8 cellular contexts compared by ENCODE assay signal in genomic region chr2:101205521-101205998, GRCh38. TPM values are rescaled to one million over a fixed set of nuclear protein-coding genes. Genes with fewer than 3 reads are reported as not detected.
A peak's percentile ranks its signal among the peaks of the same experiment; 100 is the strongest.
DNase-seq lines count a peak whose midpoint lies in the region; ATAC-seq and TF ChIP-seq lines count a peak whose summit lies in the region.

No MANE protein-coding gene starts in this region.

- H3K4me1 Mint-ChIP-seq in naive thymus-derived CD4-positive, alpha-beta T cell, result peaks cover 4 to 14% (median 12%) of the 10 kb centered on the region in 7 donors

- H3K9me3 Mint-ChIP-seq in naive thymus-derived CD4-positive, alpha-beta T cell, result peaks cover 0 to 10% (median 4%) of the 10 kb centered on the region in 11 donors

- intact Hi-C loops in esophagus squamous epithelium (cut with DNase I), result loop anchor here (10.0 kb wide), 2 partner anchors 51 to 171 kb away; partner anchors contain the start of gene TBC1D8
- intact Hi-C loops in naive thymus-derived CD4-positive, alpha-beta T cell (cut with micrococcal nuclease), result loop anchor here (1.0 to 5.0 kb wide), 6 partner anchors 47 to 598 kb away; partner anchors contain the start of gene CNOT11 (in 1 of the 2)
- intact Hi-C loops in tibial artery (cut with DNase I; ENCODE audit: low total_unique reads), result no loop called here

- H3K27me3 ChIP-seq in NT2/D1 (ENCODE audit: insufficient read depth, insufficient read length) (no peaks in the 10 kb centered on the region), esophagus squamous epithelium (no peaks in the 10 kb centered on the region), tibial artery (no peaks in the 10 kb centered on the region)
- no peaks in the 10 kb centered on the region for H3K27me3 ChIP-seq in naive thymus-derived CD4-positive, alpha-beta T cell (ENCODE audit: control insufficient read depth in 2 of 2, insufficient read depth in 2 of 2, low read length in 2 of 2)

- 8 to 23% methylated on average over 5 to 8 of the region's 10 CpGs for WGBS in esophagus squamous epithelium, 2 donors

- H3K27ac Mint-ChIP-seq in naive thymus-derived CD4-positive, alpha-beta T cell, result peak overlapping the region; percentile 27 to 93 (median 87)

- no peak overlapping the region for H3K4me3 ChIP-seq in NT2/D1 (ENCODE audit: insufficient read length, low read depth)
- H3K4me3 ChIP-seq in esophagus squamous epithelium, result peak overlapping the region in 3 of 4 donors; percentile 13 to 51 (median 22)
- no peak overlapping the region for H3K4me3 ChIP-seq in naive thymus-derived CD4-positive, alpha-beta T cell (ENCODE audit: low read length)
- peak overlapping the region; percentile 17 to 24 for H3K4me3 ChIP-seq in tibial artery

- H3K9ac ChIP-seq in NT2/D1 (ENCODE audit: insufficient read length, low read depth), result no peak overlapping the region

- TF ChIP-seq CTCF in esophagus squamous epithelium (IDR thresholded peaks at IDR 0.05) (peak; percentile 26 to 74 (median 56)), tibial artery (IDR thresholded peaks at IDR 0.05) (peak; percentile 55 to 61)

- no peaks in the 10 kb centered on the region for H3K36me3 ChIP-seq in NT2/D1 (ENCODE audit: insufficient read depth, insufficient read length, low read length)
- H3K36me3 ChIP-seq in esophagus squamous epithelium, result no peaks in the 10 kb centered on the region
- H3K36me3 ChIP-seq in naive thymus-derived CD4-positive, alpha-beta T cell (ENCODE audit: control insufficient read depth in 2 of 3, insufficient read depth in 3 of 3, low read length in 3 of 3), result no peaks in the 10 kb centered on the region
- no peaks in the 10 kb centered on the region for H3K36me3 ChIP-seq in tibial artery

- H3K4me1 ChIP-seq in NT2/D1 (ENCODE audit: insufficient read depth, insufficient read length) (no peaks in the 10 kb centered on the region), esophagus squamous epithelium (peaks cover 0 to 17% (median 15%) of the 10 kb centered on the region in 3 donors), tibial artery (peaks cover 0 to 10% (median 4%) of the 10 kb centered on the region in 4 donors)
- no peaks in the 10 kb centered on the region for H3K4me1 ChIP-seq in naive thymus-derived CD4-positive, alpha-beta T cell (ENCODE audit: control insufficient read depth in 2 of 2, insufficient read depth in 2 of 2, low read length in 2 of 2)

- peak overlapping the region; percentile 27 to 80 (median 66) for H3K4me3 Mint-ChIP-seq in naive thymus-derived CD4-positive, alpha-beta T cell

- CTCF ChIA-PET in naive thymus-derived CD4-positive, alpha-beta T cell (lab: Charles Lee), result interaction anchor here (0.6 to 5.1 kb wide), 31 partner anchors 9 to 680 kb away, joined by 3 to 64 read pairs (median 3); partner anchors contain the start of genes CNOT11 and PDCL3

- TF ChIP-seq POLR2A in esophagus squamous epithelium (IDR thresholded peaks at IDR 0.05), result no peak

- H3K36me3 Mint-ChIP-seq in naive thymus-derived CD4-positive, alpha-beta T cell, result peaks cover 0 to 6% (median 0%) of the 10 kb centered on the region in 5 donors

- H3K9me3 ChIP-seq in NT2/D1 (ENCODE audit: insufficient read depth, low read length) (no peaks in the 10 kb centered on the region), esophagus squamous epithelium (no peaks in the 10 kb centered on the region), tibial artery (no peaks in the 10 kb centered on the region)
- no peaks in the 10 kb centered on the region for H3K9me3 ChIP-seq in naive thymus-derived CD4-positive, alpha-beta T cell (ENCODE audit: control insufficient read depth in 2 of 3, low read length in 3 of 3)

- H3K27ac ChIP-seq in esophagus squamous epithelium (peak overlapping the region in 2 of 4 donors; percentile 26 to 30), tibial artery (peak overlapping the region in 1 of 2 donors; percentile 36)
- peak overlapping the region; percentile 52 for H3K27ac ChIP-seq in naive thymus-derived CD4-positive, alpha-beta T cell (ENCODE audit: low read depth, low read length)

- DNase-seq in DMS153 (lab: John Stamatoyannopoulos, UW) (peak; percentile 52), HUDEP-2 (lab: John Stamatoyannopoulos, UW; ENCODE audit: unreplicated experiment in 76 of 76) (peak in 54 of 76 experiments; percentile 3 to 67 (median 25)), NT2/D1 (ENCODE audit: low read depth, low spot score) (peak; percentile 57), activated T-cell treated with anti-CD3 and anti-CD28 coated beads for 24 hours (ENCODE audit: low read depth) (peak; percentile 19), esophagus squamous epithelium (lab: John Stamatoyannopoulos, UW) (no peak), tibial artery (peak; percentile 58 to 71)
- peak in 7 of 9 donors; percentile 44 to 72 (median 55) for DNase-seq in naive thymus-derived CD4-positive, alpha-beta T cell

- H3K27me3 Mint-ChIP-seq in naive thymus-derived CD4-positive, alpha-beta T cell, result peaks cover 0 to 5% (median 0%) of the 10 kb centered on the region in 5 donors

- POLR2A ChIA-PET in naive thymus-derived CD4-positive, alpha-beta T cell (lab: Charles Lee), result interaction anchor here (1.0 to 1.4 kb wide), 4 partner anchors 55 to 204 kb away, joined by 3 to 4 read pairs (median 4); partner anchors contain the start of gene RPL31

- peak; percentile 94 for ATAC-seq in naive thymus-derived CD4-positive, alpha-beta T cell
- no peak for ATAC-seq in HG02798 (IDR thresholded peaks at IDR 0.05; ENCODE audit: poor library complexity, unreplicated experiment)

RNA-seq across cellular contexts. Expression of gene CNOT11, which starts 47.1 kb away (rescaled TPM):
- total RNA-seq in esophagus squamous epithelium, result 10 to 100 TPM; 28.0 to 53.2 (median 41.8) TPM
- 10 to 100 TPM; 49.0 to 65.7 (median 54.3) TPM for total RNA-seq in naive thymus-derived CD4-positive, alpha-beta T cell
- polyA plus RNA-seq in naive thymus-derived CD4-positive, alpha-beta T cell, result 10 to 100 TPM; 60.4 to 64.0 TPM

RNA-seq across cellular contexts. Expression of gene TBC1D8, which starts 54.4 kb away (rescaled TPM):
- 10 to 100 TPM; 19.5 to 46.9 (median 24.8) TPM for total RNA-seq in esophagus squamous epithelium
- total RNA-seq in naive thymus-derived CD4-positive, alpha-beta T cell, result 10 to 100 TPM in 1 of 5 experiments, 1 to 10 TPM in 3, under 1 TPM in 1; 0.87 to 20.1 (median 2.4) TPM
- polyA plus RNA-seq in naive thymus-derived CD4-positive, alpha-beta T cell, result under 1 TPM; 0.30 to 0.37 TPM

Comparison
In these comparisons a context has a peak if more than half of its experiments do, and no peak if none do; other contexts are left out.
1. H3K4me3 ChIP-seq: peak in esophagus squamous epithelium (3 of 4) and tibial artery (2 of 2); none in NT2/D1 (single experiment) and naive thymus-derived CD4-positive, alpha-beta T cell (single experiment).